16 cellular contexts compared by ENCODE assay signal in the genomic region with DNA sequence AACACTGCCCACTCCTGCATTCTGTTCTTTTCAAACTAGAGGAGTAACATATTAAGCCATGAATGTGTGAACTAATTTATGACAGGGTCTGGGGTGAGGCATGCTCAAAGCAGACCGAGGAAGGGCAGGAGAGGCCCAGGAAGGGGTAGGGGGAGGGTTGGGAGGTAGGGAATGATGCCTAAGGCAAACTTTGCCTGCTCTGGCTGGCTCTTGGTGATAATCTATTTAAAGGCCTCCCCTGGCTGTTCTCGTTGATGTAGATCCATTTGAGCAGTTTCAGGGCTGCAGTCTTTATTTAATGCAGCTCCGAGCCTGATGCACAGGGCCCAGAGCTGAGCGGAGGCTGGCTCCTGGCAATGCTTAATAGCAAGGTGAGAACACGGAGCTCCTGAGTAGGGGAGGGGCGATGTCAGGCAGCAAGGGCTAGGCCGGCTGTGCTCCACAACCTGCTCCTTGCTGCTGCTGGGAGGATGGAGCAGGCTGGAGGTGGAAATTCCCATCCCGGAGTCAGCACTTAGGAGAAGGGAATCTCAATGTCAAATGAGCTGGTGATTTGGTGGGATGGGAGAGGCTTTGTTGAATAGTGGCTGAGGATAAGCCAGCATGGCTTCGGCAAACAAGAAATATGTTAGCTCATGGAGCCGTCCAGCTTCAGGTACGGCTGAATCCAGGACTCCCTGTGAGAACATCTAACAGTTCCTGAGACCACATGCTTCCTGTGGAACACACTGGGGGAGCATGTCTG.
DNase-seq lines count a peak whose midpoint lies in the region; ATAC-seq, FAIRE-seq and TF ChIP-seq lines count a peak whose summit lies in the region.
"Had no signal": no experiment of that assay in that cellular context is flagged by ENCODE, and none has a peak within 500 bp of the region (broad histone marks: within the 10 kb centered on the region; RNA-seq: fewer than 3 reads in every experiment).

No MANE protein-coding gene starts in this region.

- no peak for TF ChIP-seq POLR2A in GM12892 (IDR thresholded peaks at IDR 0.05; ENCODE audit: low read depth, low read length)

- CTCF ChIA-PET in activated CD8-positive, alpha-beta memory T cell treated with anti-CD3 and anti-CD28 coated beads, Interleukin-2, amount 10 ng/mL, durations not matched to agents 7 days and 5 days (lab: Charles Lee): no interaction called here
- CTCF ChIA-PET in naive thymus-derived CD4-positive, alpha-beta T cell (lab: Charles Lee): no interaction called here

- no peaks in the 10 kb centered on the region for H3K36me3 Mint-ChIP-seq in activated CD8-positive, alpha-beta memory T cell treated with anti-CD3 and anti-CD28 coated beads, Interleukin-2, amount 10 ng/mL, durations not matched to agents 7 days and 5 days
- H3K36me3 Mint-ChIP-seq in naive thymus-derived CD4-positive, alpha-beta T cell: no peaks in the 10 kb centered on the region
- H3K36me3 Mint-ChIP-seq: stimulated activated effector memory CD8-positive, alpha-beta T cell treated with anti-CD3 and anti-CD28 coated beads, Interleukin-12 subunit alpha, Interleukin-12 subunit beta, amount 100 ng/mL, for 72 hours had no signal

- no peaks in the 10 kb centered on the region for H3K4me1 Mint-ChIP-seq in activated CD8-positive, alpha-beta memory T cell treated with anti-CD3 and anti-CD28 coated beads, Interleukin-2, amount 10 ng/mL, durations not matched to agents 7 days and 5 days
- peaks cover 0 to 10% (median 4%) of the 10 kb centered on the region in 7 donors for H3K4me1 Mint-ChIP-seq in naive thymus-derived CD4-positive, alpha-beta T cell

- peak; percentile 1 for DNase-seq in GM12892 (ENCODE audit: insufficient read length)
- peak; percentile 23 for DNase-seq in activated CD8-positive, alpha-beta memory T cell treated with anti-CD3 and anti-CD28 coated beads, Interleukin-2, amount 10 ng/mL, durations not matched to agents 7 days and 5 days
- DNase-seq in kidney: peak; percentile 35
- peak; percentile 7 for DNase-seq in sciatic nerve (ENCODE audit: low spot score)
- DNase-seq in medulla oblongata (ENCODE audit: extremely low spot score): no peak
- no peak for DNase-seq in A172 (ENCODE audit: low spot score)
- no peak for DNase-seq in naive thymus-derived CD4-positive, alpha-beta T cell
- DNase-seq in NCI-H2107 treated with DMSO at 0.1 percent for 48 hours (lab: John Stamatoyannopoulos, UW; ENCODE audit: unreplicated experiment): no peak
- DNase-seq: activated CD4-positive, alpha-beta T cell treated with anti-CD3 and anti-CD28 coated beads, Interleukin-2, amount 50 U/mL, for 1 hour; gastrocnemius medialis; midbrain; NCI-H1694; small intestine; T1000 had no signal

- POLR2A ChIA-PET in naive thymus-derived CD4-positive, alpha-beta T cell (lab: Charles Lee): no interaction called here

- no peak overlapping the region for H3K27ac Mint-ChIP-seq in activated CD8-positive, alpha-beta memory T cell treated with anti-CD3 and anti-CD28 coated beads, Interleukin-2, amount 10 ng/mL, durations not matched to agents 7 days and 5 days
- H3K27ac Mint-ChIP-seq in naive thymus-derived CD4-positive, alpha-beta T cell: no peak overlapping the region
- H3K27ac Mint-ChIP-seq: stimulated activated effector memory CD8-positive, alpha-beta T cell treated with anti-CD3 and anti-CD28 coated beads, Interleukin-12 subunit alpha, Interleukin-12 subunit beta, amount 100 ng/mL, for 72 hours had no signal

- no peaks in the 10 kb centered on the region for H3K9me3 ChIP-seq in kidney (ENCODE audit: control insufficient read depth in 1 of 2, low read length in 2 of 2)
- H3K9me3 ChIP-seq in naive thymus-derived CD4-positive, alpha-beta T cell (ENCODE audit: control insufficient read depth in 2 of 3, low read length in 3 of 3): no peaks in the 10 kb centered on the region
- H3K9me3 ChIP-seq: gastrocnemius medialis, ovary had no signal

- no peak overlapping the region for H3K27ac ChIP-seq in kidney (ENCODE audit: low read depth in 2 of 2, low read length in 2 of 2)
- H3K27ac ChIP-seq in naive thymus-derived CD4-positive, alpha-beta T cell (ENCODE audit: low read depth, low read length): no peak overlapping the region
- H3K27ac ChIP-seq: gastrocnemius medialis, ovary had no signal

- FAIRE-seq in GM12892 (lab: Jason Lieb, UNC) (no peak), kidney (lab: Jason Lieb, UNC) (no peak)
- FAIRE-seq: small intestine had no signal

- intact Hi-C loops in kidney (cut with DNase I) (no loop called here), sciatic nerve (cut with DNase I) (no loop called here)
- intact Hi-C loops in naive thymus-derived CD4-positive, alpha-beta T cell (cut with micrococcal nuclease): no loop called here

- no peak overlapping the region for H3K4me3 ChIP-seq in kidney (ENCODE audit: low read length in 2 of 2)
- no peak overlapping the region for H3K4me3 ChIP-seq in naive thymus-derived CD4-positive, alpha-beta T cell (ENCODE audit: low read length)
- H3K4me3 ChIP-seq: gastrocnemius medialis, ovary had no signal

- TF ChIP-seq CTCF in kidney (IDR thresholded peaks at IDR 0.05; ENCODE audit: borderline replicate concordance, extremely low read depth, insufficient read depth): no peak

- H3K9ac ChIP-seq in kidney (ENCODE audit: low read length in 2 of 2): no peak overlapping the region

- H3K27me3 Mint-ChIP-seq in activated CD8-positive, alpha-beta memory T cell treated with anti-CD3 and anti-CD28 coated beads, Interleukin-2, amount 10 ng/mL, durations not matched to agents 7 days and 5 days: peaks cover 55% of the 10 kb centered on the region
- H3K27me3 Mint-ChIP-seq in naive thymus-derived CD4-positive, alpha-beta T cell: peaks cover 34 to 54% (median 52%) of the 10 kb centered on the region in 5 donors

- H3K27me3 ChIP-seq in naive thymus-derived CD4-positive, alpha-beta T cell (ENCODE audit: control insufficient read depth in 2 of 2, insufficient read depth in 2 of 2, low read length in 2 of 2): no peaks in the 10 kb centered on the region
- H3K27me3 ChIP-seq: ovary had no signal

- no peak for ATAC-seq in activated CD8-positive, alpha-beta memory T cell treated with anti-CD3 and anti-CD28 coated beads, Interleukin-2, amount 10 ng/mL, durations not matched to agents 7 days and 5 days
- ATAC-seq in sciatic nerve: no peak
- no peak for ATAC-seq in naive thymus-derived CD4-positive, alpha-beta T cell
- ATAC-seq: gastrocnemius medialis; stimulated activated effector memory CD8-positive, alpha-beta T cell treated with anti-CD3 and anti-CD28 coated beads, Interleukin-12 subunit alpha, Interleukin-12 subunit beta, amount 100 ng/mL, for 72 hours had no signal

- H3K9me3 Mint-ChIP-seq in activated CD8-positive, alpha-beta memory T cell treated with anti-CD3 and anti-CD28 coated beads, Interleukin-2, amount 10 ng/mL, durations not matched to agents 7 days and 5 days (ENCODE audit: low read depth): no peaks in the 10 kb centered on the region
- peaks cover 0 to 2% (median 0%) of the 10 kb centered on the region in 11 donors for H3K9me3 Mint-ChIP-seq in naive thymus-derived CD4-positive, alpha-beta T cell
- H3K9me3 Mint-ChIP-seq: stimulated activated effector memory CD8-positive, alpha-beta T cell treated with anti-CD3 and anti-CD28 coated beads, Interleukin-12 subunit alpha, Interleukin-12 subunit beta, amount 100 ng/mL, for 72 hours had no signal

- H3K36me3 ChIP-seq in kidney (ENCODE audit: control insufficient read depth in 1 of 2, insufficient read depth in 2 of 2, low read length in 2 of 2): no peaks in the 10 kb centered on the region
- no peaks in the 10 kb centered on the region for H3K36me3 ChIP-seq in naive thymus-derived CD4-positive, alpha-beta T cell (ENCODE audit: control insufficient read depth in 2 of 3, insufficient read depth in 3 of 3, low read length in 3 of 3)
- H3K36me3 ChIP-seq: gastrocnemius medialis, ovary had no signal

- no peak overlapping the region for H3K4me3 Mint-ChIP-seq in activated CD8-positive, alpha-beta memory T cell treated with anti-CD3 and anti-CD28 coated beads, Interleukin-2, amount 10 ng/mL, durations not matched to agents 7 days and 5 days
- no peak overlapping the region for H3K4me3 Mint-ChIP-seq in naive thymus-derived CD4-positive, alpha-beta T cell
- H3K4me3 Mint-ChIP-seq: stimulated activated effector memory CD8-positive, alpha-beta T cell treated with anti-CD3 and anti-CD28 coated beads, Interleukin-12 subunit alpha, Interleukin-12 subunit beta, amount 100 ng/mL, for 72 hours had no signal

- H3K4me1 ChIP-seq in kidney (ENCODE audit: control insufficient read depth in 1 of 2, insufficient read depth in 1 of 2, low read depth in 1 of 2, low read length in 2 of 2): no peaks in the 10 kb centered on the region
- no peaks in the 10 kb centered on the region for H3K4me1 ChIP-seq in naive thymus-derived CD4-positive, alpha-beta T cell (ENCODE audit: control insufficient read depth in 2 of 2, insufficient read depth in 2 of 2, low read length in 2 of 2)
- H3K4me1 ChIP-seq: gastrocnemius medialis had no signal

Comparison
In these comparisons a context has a peak if more than half of its experiments do, and no peak if none do; other contexts are left out.
1. DNase-seq: peak in GM12892 (single experiment), activated CD8-positive, alpha-beta memory T cell treated with anti-CD3 and anti-CD28 coated beads, Interleukin-2, amount 10 ng/mL, durations not matched to agents 7 days and 5 days (single experiment), kidney (single experiment) and sciatic nerve (single experiment); none in medulla oblongata (single experiment), A172 (single experiment), naive thymus-derived CD4-positive, alpha-beta T cell (0 of 9) and NCI-H2107 treated with DMSO at 0.1 percent for 48 hours (single experiment).